In genomic region chr1:25874635-25875153, GRCh38 we compare ENCODE assay signal across 8 cellular contexts. TPM values are rescaled to one million over a fixed set of nuclear protein-coding genes. Genes with fewer than 3 reads are reported as not detected.
DNase-seq lines count a peak whose midpoint lies in the region; ATAC-seq and TF ChIP-seq lines count a peak whose summit lies in the region.

No MANE protein-coding gene starts in this region.

- H3K27ac Mint-ChIP-seq in GM23338: no peak overlapping the region
- peak overlapping the region; percentile 46 for H3K27ac Mint-ChIP-seq in activated T-cell treated with anti-CD3 and anti-CD28 coated beads, Interleukin-2, amount 50 U/mL, for 72 hours

- intact Hi-C loops in spleen (cut with DNase I; ENCODE audit: low total_unique reads): loop anchor here (10.0 kb wide), 1 partner anchor 50 kb away; no protein-coding TSS in a partner anchor

- peaks cover 17% of the 10 kb centered on the region for H3K27me3 ChIP-seq in GM23338 (ENCODE audit: insufficient read depth)
- H3K27me3 ChIP-seq in iPS-15b (ENCODE audit: control insufficient read depth, insufficient read depth, low read length): peaks cover 19% of the 10 kb centered on the region
- no peaks in the 10 kb centered on the region for H3K27me3 ChIP-seq in spleen (replicated peaks in 1 of 7)

- no peaks in the 10 kb centered on the region for H3K9me3 ChIP-seq in iPS-15b (ENCODE audit: control insufficient read depth, insufficient read depth, low read length)
- no peaks in the 10 kb centered on the region for H3K9me3 ChIP-seq in spleen

- H3K4me3 ChIP-seq in GM23338: peak overlapping the region; percentile 76
- peak overlapping the region; percentile 62 for H3K4me3 ChIP-seq in iPS-15b (ENCODE audit: low read depth, low read length)
- H3K4me3 ChIP-seq in spleen: peak overlapping the region; percentile 44 to 85 (median 59)

- no peaks in the 10 kb centered on the region; the same call in 2 of the 3 replicates for H3K9me3 Mint-ChIP-seq in GM23338
- no peaks in the 10 kb centered on the region for H3K9me3 Mint-ChIP-seq in activated T-cell treated with anti-CD3 and anti-CD28 coated beads, Interleukin-2, amount 50 U/mL, for 72 hours

- H3K4me1 ChIP-seq in GM23338 (ENCODE audit: insufficient read depth): peaks cover 18% of the 10 kb centered on the region
- H3K4me1 ChIP-seq in iPS-15b (ENCODE audit: control insufficient read depth, insufficient read depth, low read length): peaks cover 16% of the 10 kb centered on the region
- peaks cover 32 to 79% (median 67%) of the 10 kb centered on the region in 6 donors for H3K4me1 ChIP-seq in spleen

- no peak for DNase-seq in GM23338 (ENCODE audit: low spot score)
- DNase-seq in activated T-cell treated with anti-CD3 and anti-CD28 coated beads, Interleukin-2, amount 50 U/mL, for 72 hours: no peak
- DNase-seq in spleen: no peak
- DNase-seq in effector CD8-positive, alpha-beta T cell (lab: John Stamatoyannopoulos, UW): no peak
- no peak for DNase-seq in Kasumi-1 (lab: John Stamatoyannopoulos, UW)
- no peak for DNase-seq in DMS 273 treated with DMSO at 0.1 percent for 48 hours (lab: John Stamatoyannopoulos, UW)

- peak overlapping the region; percentile 78; the same call in 1 of the 2 replicates for H2AFZ ChIP-seq in GM23338

- H3K36me3 Mint-ChIP-seq in GM23338 (ENCODE audit: low read depth): no peaks in the 10 kb centered on the region
- H3K36me3 Mint-ChIP-seq in activated T-cell treated with anti-CD3 and anti-CD28 coated beads, Interleukin-2, amount 50 U/mL, for 72 hours (ENCODE audit: insufficient read depth in 2 of 2): no peaks in the 10 kb centered on the region

- H3K79me2 ChIP-seq in GM23338 (replicated peaks; ENCODE audit: insufficient read depth): no peaks in the 10 kb centered on the region

- H3F3A ChIP-seq in GM23338 (replicated peaks; ENCODE audit: low read depth): 0 out of 2 replicates have a peak, but pooled peaks cover 3% of the 10 kb centered on the region

- H4K20me1 ChIP-seq in GM23338 (replicated peaks; ENCODE audit: insufficient read depth): no peaks in the 10 kb centered on the region

- H3K9me2 ChIP-seq in GM23338 (ENCODE audit: insufficient read depth): no peaks in the 10 kb centered on the region

- H3K27ac ChIP-seq in GM23338 (ENCODE audit: low read depth): no peak overlapping the region
- H3K27ac ChIP-seq in spleen: peak overlapping the region in 7 of 8 donors; percentile 80 to 87 (median 84)

- H3K9ac ChIP-seq in iPS-15b (ENCODE audit: low read depth, low read length): peak overlapping the region; percentile 70

- peaks cover 5% of the 10 kb centered on the region for H3K27me3 Mint-ChIP-seq in GM23338 (ENCODE audit: insufficient read depth, low read depth, poor library complexity)
- peaks cover 10% of the 10 kb centered on the region for H3K27me3 Mint-ChIP-seq in activated T-cell treated with anti-CD3 and anti-CD28 coated beads, Interleukin-2, amount 50 U/mL, for 72 hours (ENCODE audit: low read depth)

- no peak for TF ChIP-seq POLR2A in spleen (IDR thresholded peaks at IDR 0.05)

- ATAC-seq in GM23338: peak; percentile 9; the same call in 1 of the 3 replicates
- no peak for ATAC-seq in activated T-cell treated with anti-CD3 and anti-CD28 coated beads, Interleukin-2, amount 50 U/mL, for 72 hours (replicated peaks in 1 of 2)
- ATAC-seq in GM19351 (IDR thresholded peaks at IDR 0.05; ENCODE audit: unreplicated experiment): no peak

- TF ChIP-seq CTCF in GM23338 (conservative IDR thresholded peaks at IDR 0.05; ENCODE audit: low read depth in 2 of 2) (no peak), spleen (IDR thresholded peaks at IDR 0.05 in 8 of 11, conservative IDR thresholded peaks at IDR 0.05 in 3 of 11) (no peak)

- 9 to 35% (median 25%) methylated on average over 5 to 8 of the region's 8 CpGs for WGBS in spleen, 5 donors

- peak overlapping the region; percentile 76 for H3K4me2 ChIP-seq in GM23338

- peaks cover 20% of the 10 kb centered on the region for H3K4me1 Mint-ChIP-seq in GM23338
- peaks cover 24% of the 10 kb centered on the region for H3K4me1 Mint-ChIP-seq in activated T-cell treated with anti-CD3 and anti-CD28 coated beads, Interleukin-2, amount 50 U/mL, for 72 hours (ENCODE audit: low read depth)

- peak overlapping the region; percentile 88 for H3K4me3 Mint-ChIP-seq in GM23338
- peak overlapping the region; percentile 87 to 93 for H3K4me3 Mint-ChIP-seq in activated T-cell treated with anti-CD3 and anti-CD28 coated beads, Interleukin-2, amount 50 U/mL, for 72 hours

- H3K36me3 ChIP-seq in GM23338 (ENCODE audit: insufficient read depth): no peaks in the 10 kb centered on the region
- no peaks in the 10 kb centered on the region for H3K36me3 ChIP-seq in iPS-15b (ENCODE audit: control insufficient read depth, insufficient read depth, low read length)
- peaks cover 0 to 7% (median 0%) of the 10 kb centered on the region in 6 donors for H3K36me3 ChIP-seq in spleen

TF ChIP-seq in GM23338, 12 proteins besides CTCF, POLR2A, EP300 and RAD21:
- TF ChIP-seq POLR2AphosphoS5 (IDR thresholded peaks at IDR 0.05; ENCODE audit: low read depth) (no peak), JUNB (IDR thresholded peaks at IDR 0.05; ENCODE audit: unreplicated experiment) (no peak), STAT1 (IDR thresholded peaks at IDR 0.05; ENCODE audit: unreplicated experiment) (no peak), REST (IDR thresholded peaks at IDR 0.05; ENCODE audit: unreplicated experiment) (no peak), NANOG (IDR thresholded peaks at IDR 0.05; ENCODE audit: borderline replicate concordance) (no peak), CREB1 (CRISPR knock-in tag; IDR thresholded peaks at IDR 0.05; ENCODE audit: low read depth) (no peak), ZNF114 (CRISPR knock-in tag; IDR thresholded peaks at IDR 0.05) (no peak), EZH2phosphoT487 (IDR thresholded peaks at IDR 0.05; ENCODE audit: unreplicated experiment) (no peak)

RNA-seq across cellular contexts. Expression of gene PAQR7, which starts 0.8 kb away (rescaled TPM):
- total RNA-seq in GM23338 (2014; rRNA removed; shearing (Covaris generic)): 5.2 and 5.5 TPM in 2 replicates
- polyA plus RNA-seq in GM23338 (2016; fragmentation: Nextera tagmentation; extraction: Ambion mirVana) (4.0 and 4.2 TPM in 2 replicates), spleen (1 to 10 TPM; 3.0 to 4.8 (median 4.0) TPM)
- 1 to 10 TPM; 4.6 to 5.1 TPM for total RNA-seq in activated T-cell treated with anti-CD3 and anti-CD28 coated beads, Interleukin-2, amount 50 U/mL, for 72 hours
- 10 to 100 TPM in 4 of 7 donors, 1 to 10 TPM in 3; 9.2 to 14.2 (median 11.9) TPM for total RNA-seq in spleen

RNA-seq across cellular contexts. Expression of gene AUNIP, which starts 15.4 kb away (rescaled TPM):
- 20.9 and 24.1 TPM in 2 replicates for total RNA-seq in GM23338 (2014; rRNA removed; shearing (Covaris generic))
- polyA plus RNA-seq in GM23338 (2016; fragmentation: Nextera tagmentation; extraction: Ambion mirVana) (21.2 and 21.9 TPM in 2 replicates), spleen (under 1 TPM; 0.07 to 0.61 (median 0.38) TPM)
- total RNA-seq in activated T-cell treated with anti-CD3 and anti-CD28 coated beads, Interleukin-2, amount 50 U/mL, for 72 hours: 1 to 10 TPM; 6.9 to 9.9 TPM
- 1 to 10 TPM in 1 of 7 donors, under 1 TPM in 3, not detected in 3; 0.28 to 1.3 (median 0.71) TPM for total RNA-seq in spleen

RNA-seq across cellular contexts. Expression of gene STMN1, which starts 31.5 kb away (rescaled TPM):
- 227 and 271 TPM in 2 replicates for total RNA-seq in GM23338 (2014; rRNA removed; shearing (Covaris generic))
- polyA plus RNA-seq in GM23338 (2016; fragmentation: Nextera tagmentation; extraction: Ambion mirVana) (1,567 and 1,890 TPM in 2 replicates), spleen (100 to 1,000 TPM in 1 of 3 donors, 10 to 100 TPM in 2; 48.4 to 174 (median 95.8) TPM)
- total RNA-seq in activated T-cell treated with anti-CD3 and anti-CD28 coated beads, Interleukin-2, amount 50 U/mL, for 72 hours: 100 to 1,000 TPM; 379 to 478 TPM
- total RNA-seq in spleen: 10 to 100 TPM; 40.3 to 59.5 (median 47.8) TPM

RNA-seq across cellular contexts. Expression of gene MTFR1L, which starts 54.9 kb away (rescaled TPM):
- total RNA-seq in GM23338 (2014; rRNA removed; shearing (Covaris generic)): 22.7 and 23.5 TPM in 2 replicates
- polyA plus RNA-seq in GM23338 (2016; fragmentation: Nextera tagmentation; extraction: Ambion mirVana) (13.4 and 14.8 TPM in 2 replicates), spleen (10 to 100 TPM; 32.1 to 44.3 (median 43.0) TPM)
- total RNA-seq in activated T-cell treated with anti-CD3 and anti-CD28 coated beads, Interleukin-2, amount 50 U/mL, for 72 hours: 10 to 100 TPM; 34.0 to 39.1 TPM
- 10 to 100 TPM; 44.6 to 74.7 (median 53.7) TPM for total RNA-seq in spleen
